8 cellular contexts compared by ENCODE assay signal in genomic region chr7:130831817-130832481, GRCh38.
DNase-seq lines count a peak whose midpoint lies in the region; ATAC-seq and TF ChIP-seq lines count a peak whose summit lies in the region.

No MANE protein-coding gene starts in this region.

- H3K27ac Mint-ChIP-seq in activated CD4-positive, alpha-beta memory T cell treated with anti-CD3 and anti-CD28 coated beads for 36 hours, result no peak overlapping the region

- dilution Hi-C loops in mammary epithelial cell (cut with HindIII; ENCODE audit: low sequenced_read_pairs), result no loop called here

- CTCF ChIA-PET in mammary epithelial cell (lab: Charles Lee; ENCODE audit: low non-redundant PET), result interaction anchor here (0.7 kb wide), 2 partner anchors 461 to 590 kb away, joined by 5 to 8 read pairs; no protein-coding TSS in a partner anchor
- CTCF ChIA-PET in activated CD4-positive, alpha-beta memory T cell treated with anti-CD3 and anti-CD28 coated beads for 36 hours (lab: Charles Lee), result interaction anchor here (0.6 to 4.2 kb wide), 15 partner anchors 8 to 1284 kb away, joined by 3 to 22 read pairs (median 3); partner anchors contain the start of gene KLHDC10

- no peak overlapping the region for H3K4me2 ChIP-seq in mammary epithelial cell (ENCODE audit: insufficient read depth, low read depth, low read length)

- H3K4me1 ChIP-seq in right atrium auricular region (no peaks in the 10 kb centered on the region), mammary epithelial cell (ENCODE audit: insufficient read depth, low read length) (peaks cover 3% of the 10 kb centered on the region)

- no TSS peak for BruUV-seq in mammary epithelial cell (replicated peaks; lab: Mats Ljungman, UMichigan)

- H3K27me3 Mint-ChIP-seq in activated CD4-positive, alpha-beta memory T cell treated with anti-CD3 and anti-CD28 coated beads for 36 hours, result peaks cover 23% of the 10 kb centered on the region

- H3K9me3 ChIP-seq in right atrium auricular region, result peaks cover 0 to 11% of the 10 kb centered on the region in 2 donors
- no peaks in the 10 kb centered on the region for H3K9me3 ChIP-seq in mammary epithelial cell (replicated peaks; ENCODE audit: insufficient read depth, low read length)

- H3K27me3 ChIP-seq in right atrium auricular region (no peaks in the 10 kb centered on the region), mammary epithelial cell (ENCODE audit: insufficient read depth, low read length) (no peaks in the 10 kb centered on the region)

- no peaks in the 10 kb centered on the region for H4K20me1 ChIP-seq in mammary epithelial cell (ENCODE audit: insufficient read depth, low read length)

- H3K9ac ChIP-seq in mammary epithelial cell (ENCODE audit: insufficient read depth, low read length), result no peak overlapping the region

- intact Hi-C loops in left ventricle myocardium superior (cut with micrococcal nuclease), result no loop called here
- intact Hi-C loops in mammary epithelial cell (cut with micrococcal nuclease), result loop anchor here (1.0 to 2.0 kb wide), 5 partner anchors 38 to 769 kb away; no protein-coding TSS in a partner anchor
- intact Hi-C loops in activated CD4-positive, alpha-beta memory T cell treated with anti-CD3 and anti-CD28 coated beads for 36 hours (cut with micrococcal nuclease), result loop anchor here (1.0 to 2.0 kb wide), 4 partner anchors 73 to 769 kb away; no protein-coding TSS in a partner anchor

- peaks cover under 1% of the 10 kb centered on the region for H3K36me3 Mint-ChIP-seq in activated CD4-positive, alpha-beta memory T cell treated with anti-CD3 and anti-CD28 coated beads for 36 hours

- H2AFZ ChIP-seq in mammary epithelial cell (ENCODE audit: low read depth, low read length), result no peak overlapping the region

- H3K36me3 ChIP-seq in right atrium auricular region (no peaks in the 10 kb centered on the region), mammary epithelial cell (ENCODE audit: insufficient read depth, low read length) (no peaks in the 10 kb centered on the region)

- POLR2A ChIA-PET in activated CD4-positive, alpha-beta memory T cell treated with anti-CD3 and anti-CD28 coated beads for 36 hours (lab: Charles Lee), result no interaction called here

- TF ChIP-seq CTCF in right atrium auricular region (IDR thresholded peaks at IDR 0.05) (peak; percentile 68 to 76), mammary epithelial cell (conservative IDR thresholded peaks at IDR 0.05 in 1 of 2, IDR thresholded peaks at IDR 0.05 in 1 of 2; ENCODE audit: extremely low read depth in 1 of 2, insufficient read depth in 1 of 2, low read depth in 1 of 2, low read length in 2 of 2) (peak; percentile 61 to 73)

- ATAC-seq in left ventricle myocardium superior (no peak), HG03460 (IDR thresholded peaks at IDR 0.05; ENCODE audit: unreplicated experiment) (no peak)

- in situ Hi-C loops in mammary epithelial cell (cut with MboI; ENCODE audit: low sequenced_read_pairs in 2 of 2), result no loop called here

- no peaks in the 10 kb centered on the region for H3K4me1 Mint-ChIP-seq in activated CD4-positive, alpha-beta memory T cell treated with anti-CD3 and anti-CD28 coated beads for 36 hours (ENCODE audit: low read depth)

- DNase-seq in right atrium auricular region (ENCODE audit: low spot score) (no peak), left ventricle myocardium superior (no peak), NCI-H2227 (lab: John Stamatoyannopoulos, UW; ENCODE audit: unreplicated experiment) (peak; percentile 67), mammary epithelial cell (no peak), lung microvascular endothelial cell (ENCODE audit: low read depth in 2 of 2) (peak; percentile 66 to 82), NCI-H1048 (lab: John Stamatoyannopoulos, UW) (no peak)
- DNase-seq in activated CD4-positive, alpha-beta memory T cell treated with anti-CD3 and anti-CD28 coated beads for 36 hours, result no peak

- no peak overlapping the region for H3K27ac ChIP-seq in right atrium auricular region
- H3K27ac ChIP-seq in mammary epithelial cell (ENCODE audit: insufficient read depth, low read depth, low read length), result no peak overlapping the region

- H3K79me2 ChIP-seq in mammary epithelial cell (ENCODE audit: insufficient read depth, low read length), result no peaks in the 10 kb centered on the region

- H3K4me3 Mint-ChIP-seq in activated CD4-positive, alpha-beta memory T cell treated with anti-CD3 and anti-CD28 coated beads for 36 hours, result no peak overlapping the region

- peaks cover 11% of the 10 kb centered on the region for H3K9me3 Mint-ChIP-seq in activated CD4-positive, alpha-beta memory T cell treated with anti-CD3 and anti-CD28 coated beads for 36 hours

- H3K4me3 ChIP-seq in right atrium auricular region (no peak overlapping the region), mammary epithelial cell (replicated peaks in 1 of 3; ENCODE audit: insufficient read depth in 1 of 3, low read depth in 2 of 3, low read length in 3 of 3) (no peak overlapping the region)

- 18% methylated on average over 6 of the region's 6 CpGs for WGBS in mammary epithelial cell (ENCODE audit: low coverage, missing lambda C conversion rate)

Comparison
In these comparisons a context has a peak if more than half of its experiments do, and no peak if none do; other contexts are left out.
1. DNase-seq: peak in NCI-H2227 (single experiment) and lung microvascular endothelial cell (2 of 2); none in right atrium auricular region (single experiment), left ventricle myocardium superior (single experiment), mammary epithelial cell (single experiment), activated CD4-positive, alpha-beta memory T cell treated with anti-CD3 and anti-CD28 coated beads for 36 hours (single experiment) and NCI-H1048 (single experiment).